In the genomic region with DNA sequence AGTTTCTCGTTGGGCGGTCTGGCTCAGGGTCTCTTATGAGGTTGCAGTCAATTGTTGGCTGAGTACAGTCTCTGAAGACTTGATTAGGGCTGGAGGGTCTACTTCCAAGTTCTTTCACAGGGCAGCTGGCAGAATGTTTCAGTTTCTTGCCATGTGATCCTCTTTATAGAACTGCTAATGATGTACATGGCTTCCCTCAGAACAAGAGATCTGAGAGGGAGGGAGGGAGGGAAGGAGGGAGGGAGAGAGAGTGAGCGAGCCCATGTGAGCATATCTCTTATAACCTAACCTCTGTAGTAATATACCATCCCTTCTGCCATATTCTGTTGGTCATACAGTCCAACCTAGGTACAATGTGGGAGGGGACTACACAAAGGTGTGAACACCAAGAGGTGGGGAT, we compare ENCODE assay signal across 33 cellular contexts. TPM values are rescaled to one million over a fixed set of nuclear protein-coding genes. Genes with fewer than 3 reads are reported as not detected.
"Had no signal": no experiment of that assay in that cellular context is flagged by ENCODE, and none has a peak within 500 bp of the region (broad histone marks: within the 10 kb centered on the region; RNA-seq: fewer than 3 reads in every experiment).

No MANE protein-coding gene starts in this region.

- H3K9me3 ChIP-seq: lower lobe of right lung, neutrophil, ovary, right atrium auricular region, right lobe of liver, testis, tibial artery, upper lobe of right lung had no signal

- DNase-seq: hypothalamus; kidney; left colon; left lung; lower lobe of right lung; mammary epithelial cell; mesenchymal stem cell; natural killer cell; nephron progenitor cell; occipital lobe; ovary; right lobe of liver; stimulated activated CD4-positive, alpha-beta T cell treated with anti-CD3 and anti-CD28 coated beads, Interleukin-15, amount 100 ng/mL, for 24 hours; stimulated activated CD4-positive, alpha-beta T cell treated with anti-CD3 and anti-CD28 coated beads, Interleukin-2, amount 100 ng/mL, for 24 hours; stimulated activated CD4-positive, alpha-beta T cell treated with anti-CD3 and anti-CD28 coated beads, Interleukin-4, amount 100 ng/mL, for 1 hour; stimulated activated naive B cell treated with anti-CD40 and anti-IgM and Interleukin-4, amounts not matched to agents 10 μg/mL and 1 μg/mL and 100 μg/mL, for 72 hours; stimulated activated naive CD8-positive, alpha-beta T cell treated with anti-CD3 and anti-CD28 coated beads, Interleukin-15, Interleukin-2, amounts not matched to agents 100 U/mL and 50 U/mL, for 24 hours; stomach; testis; tibial artery; trophoblast cell; upper lobe of right lung had no signal

- H3K27me3 ChIP-seq: left lung, ovary, right atrium auricular region, right lobe of liver, stomach, testis, upper lobe of right lung had no signal

- H3K36me3 ChIP-seq: left lung, lower lobe of right lung, neural progenitor cell, neutrophil, ovary, right atrium auricular region, right lobe of liver, stomach, tibial artery, upper lobe of right lung had no signal

- H3K4me1 Mint-ChIP-seq: natural killer cell; nephron progenitor cell; stimulated activated naive B cell treated with anti-CD40 and anti-IgM and Interleukin-4, amounts not matched to agents 10 μg/mL and 1 μg/mL and 100 μg/mL, for 72 hours had no signal

- H3K4me3 Mint-ChIP-seq: immature natural killer cell; natural killer cell; nephron progenitor cell; neural progenitor cell; stimulated activated naive B cell treated with anti-CD40 and anti-IgM and Interleukin-4, amounts not matched to agents 10 μg/mL and 1 μg/mL and 100 μg/mL, for 72 hours had no signal

- H3K4me3 ChIP-seq: left lung, lower lobe of right lung, neural progenitor cell, ovary, right atrium auricular region, right lobe of liver, smooth muscle cell, stomach, testis, tibial artery, upper lobe of right lung had no signal

- ATAC-seq: left colon; left lung; lower lobe of right lung; natural killer cell; right lobe of liver; stimulated activated naive B cell treated with anti-CD40 and anti-IgM and Interleukin-4, amounts not matched to agents 10 μg/mL and 1 μg/mL and 100 μg/mL, for 72 hours; upper lobe of right lung had no signal

- H3K27ac ChIP-seq: left lung, lower lobe of right lung, neural progenitor cell, neutrophil, ovary, right atrium auricular region, right lobe of liver, stomach, testis, tibial artery, upper lobe of right lung had no signal

- H3K27ac Mint-ChIP-seq: immature natural killer cell; natural killer cell; nephron progenitor cell; neural progenitor cell; progenitor cell of endocrine pancreas; stimulated activated naive B cell treated with anti-CD40 and anti-IgM and Interleukin-4, amounts not matched to agents 10 μg/mL and 1 μg/mL and 100 μg/mL, for 72 hours had no signal

- H3K36me3 Mint-ChIP-seq: neural progenitor cell had no signal

RNA-seq across cellular contexts. Expression of gene HEPACAM, which starts 15.5 kb away (rescaled TPM):
- total RNA-seq: kidney, left lung, lower lobe of right lung, natural killer cell, pulmonary artery endothelial cell, smooth muscle cell, stomach had no signal
- polyA plus RNA-seq: immature natural killer cell, smooth muscle cell had no signal

RNA-seq across cellular contexts. Expression of gene HEPN1, which starts 32.3 kb away (rescaled TPM):
- total RNA-seq: kidney, left colon, left lung, liver, lower lobe of right lung, mammary epithelial cell, mucosa of gallbladder, natural killer cell, occipital lobe, progenitor cell of endocrine pancreas, pulmonary artery endothelial cell, renal cortical epithelial cell, right atrium auricular region, skeletal muscle tissue, smooth muscle cell, stomach, testis, upper lobe of right lung had no signal
- polyA plus RNA-seq: immature natural killer cell, mammary epithelial cell, ovary, smooth muscle cell, stomach had no signal

RNA-seq across cellular contexts. Expression of gene ROBO4, which starts 53.7 kb away (rescaled TPM):
- total RNA-seq: natural killer cell, progenitor cell of endocrine pancreas, smooth muscle cell had no signal
- polyA plus RNA-seq: immature natural killer cell had no signal
